Comparison of ENCODE assay signal across 1 cellular context in genomic region chr2:142878061-142878741, GRCh38.
A peak's percentile ranks its signal among the peaks of the same experiment; 100 is the strongest.
TF ChIP-seq lines count a peak whose summit lies in the region.

No MANE protein-coding gene starts in this region.

TF ChIP-seq in HepG2, 621 proteins besides CTCF, POLR2A, EP300 and RAD21 (continued from another document):
- TF ChIP-seq AHDC1 (CRISPR knock-in tag; IDR thresholded peaks at IDR 0.05; ENCODE audit: borderline replicate concordance) (no peak), HMG20A (CRISPR knock-in tag; IDR thresholded peaks at IDR 0.05; ENCODE audit: borderline replicate concordance) (peak; percentile 61; the same call in 1 of the 2 replicates), TCF12 (IDR thresholded peaks at IDR 0.05) (no peak), TCF12 (CRISPR knock-in tag; IDR thresholded peaks at IDR 0.05) (no peak)
